In genomic region chr5:149272781-149273180, GRCh38 we compare ENCODE assay signal across 9 cellular contexts. TPM values are rescaled to one million over a fixed set of nuclear protein-coding genes. Genes with fewer than 3 reads are reported as not detected.
DNase-seq lines count a peak whose midpoint lies in the region; FAIRE-seq and TF ChIP-seq lines count a peak whose summit lies in the region.
"Not testable (repeated sequence)": the region's sequence is repeated elsewhere in the genome, so short reads cannot be mapped to it uniquely, and the experiment has no call there.
"Had no signal": no experiment of that assay in that cellular context is flagged by ENCODE, and none has a peak within 500 bp of the region (broad histone marks: within the 10 kb centered on the region; RNA-seq: fewer than 3 reads in every experiment).

No MANE protein-coding gene starts in this region.

- not testable (repeated sequence) for TF ChIP-seq CTCF in RWPE1 (conservative IDR thresholded peaks at IDR 0.05; ENCODE audit: low read depth); brain microvascular endothelial cell (IDR thresholded peaks at IDR 0.05; ENCODE audit: low read depth, low read length, missing control alignments); fibroblast of lung (conservative IDR thresholded peaks at IDR 0.05 in 1 of 2, IDR thresholded peaks at IDR 0.05 in 1 of 2; ENCODE audit: low read depth in 1 of 2, low read length in 2 of 2); keratinocyte (optimal IDR thresholded peaks at IDR 0.05 in 1 of 3, IDR thresholded peaks at IDR 0.05 in 1 of 3, conservative IDR thresholded peaks at IDR 0.05 in 1 of 3; ENCODE audit: extremely low read depth in 1 of 3, insufficient read depth in 2 of 3, low read length in 3 of 3); neural progenitor cell (IDR thresholded peaks at IDR 0.05); smooth muscle cell (IDR thresholded peaks at IDR 0.05; ENCODE audit: borderline replicate concordance, insufficient read depth, poor library complexity, severe bottlenecking)

- not testable (repeated sequence) for H3K4me1 ChIP-seq in GM23248 (ENCODE audit: insufficient read depth); fibroblast of lung (ENCODE audit: control insufficient read depth, extremely low read depth, insufficient read depth, low read length); keratinocyte (ENCODE audit: control insufficient read depth, extremely low read depth, insufficient read depth, low read length); neural progenitor cell; smooth muscle cell (ENCODE audit: low read depth)

- not testable (repeated sequence) for FAIRE-seq in keratinocyte (lab: Jason Lieb, UNC)

- not testable (repeated sequence) for H3F3A ChIP-seq in GM23248 (ENCODE audit: insufficient read depth); neural progenitor cell (ENCODE audit: low read depth); smooth muscle cell (ENCODE audit: low read depth)

- not testable (repeated sequence) for H3K9me2 ChIP-seq in GM23248 (ENCODE audit: insufficient read depth)

- not testable (repeated sequence) for H3K9me3 Mint-ChIP-seq in neural progenitor cell

- H3K36me3 Mint-ChIP-seq in neural progenitor cell: not testable (repeated sequence)

- H3K4me3 Mint-ChIP-seq in neural progenitor cell: peak overlapping the region; percentile 89

- dilution Hi-C loops in keratinocyte (cut with MboI; ENCODE audit: extremely low pct_ligation_motif_present, low sequenced_read_pairs): not testable (repeated sequence)

- in situ Hi-C loops in GM23248 (cut with MboI); brain microvascular endothelial cell (cut with HindIII; ENCODE audit: low pct_ligation_motif_present, low sequenced_read_pairs): not testable (repeated sequence)

- not testable (repeated sequence) for H3K27ac ChIP-seq in GM23248; brain microvascular endothelial cell; keratinocyte (ENCODE audit: control insufficient read depth, insufficient read depth, low read length); neural progenitor cell; smooth muscle cell (ENCODE audit: low read depth)
- peak overlapping the region; percentile 91 for H3K27ac ChIP-seq in RWPE1
- peak overlapping the region; percentile 42 for H3K27ac ChIP-seq in fibroblast of lung (ENCODE audit: insufficient read depth, low read length)

- DNase-seq in GM23248; RWPE1 (ENCODE audit: low spot score); brain microvascular endothelial cell; fibroblast of lung (ENCODE audit: low read depth in 2 of 2); keratinocyte (ENCODE audit: low read depth, low spot score); neural progenitor cell (ENCODE audit: low spot score); smooth muscle cell (lab: John Stamatoyannopoulos, UW; ENCODE audit: unreplicated experiment): not testable (repeated sequence)

- 60 to 62% methylated on average over 16 of the region's 16 CpGs for WGBS in GM23248 (ENCODE audit: low coverage in 1 of 2, low lambda C conversion rate in 2 of 2, missing lambda C conversion rate in 2 of 2), 2 experiments
- 71% methylated on average over 16 of the region's 16 CpGs for WGBS in smooth muscle cell (ENCODE audit: low lambda C conversion rate)

- not testable (repeated sequence) for H3K9me1 ChIP-seq in keratinocyte (ENCODE audit: control insufficient read depth, extremely low read depth, insufficient read depth, low read length)

- H3K4me2 ChIP-seq in GM23248 (ENCODE audit: unreplicated experiment) (peak overlapping the region; percentile 99), fibroblast of lung (ENCODE audit: extremely low read depth, insufficient read depth, low read length) (peak overlapping the region; percentile 100), keratinocyte (ENCODE audit: control insufficient read depth, extremely low read depth, insufficient read depth, low read depth, low read length) (peak overlapping the region; percentile 79), neural progenitor cell (peak overlapping the region; percentile 79), smooth muscle cell (peak overlapping the region; percentile 95)

- H3K4me3 ChIP-seq in GM23248 (peak overlapping the region; percentile 85; the same call in 1 of the 2 replicates), brain microvascular endothelial cell (ENCODE audit: low read depth, low read length) (peak overlapping the region; percentile 70), fibroblast of lung (replicated peaks in 1 of 4; ENCODE audit: control extremely low read depth in 1 of 4, insufficient read depth in 1 of 4, low read depth in 3 of 4, low read length in 4 of 4) (peak overlapping the region; percentile 69 to 80 (median 72)), keratinocyte (ENCODE audit: control insufficient read depth in 2 of 3, extremely low read depth in 1 of 3, insufficient read depth in 2 of 3, low read depth in 1 of 3, low read length in 3 of 3) (peak overlapping the region in 1 of 3 experiments; percentile 61), neural progenitor cell (peak overlapping the region; percentile 69)
- H3K4me3 ChIP-seq in smooth muscle cell: not testable (repeated sequence)

- H3K27ac Mint-ChIP-seq in neural progenitor cell: not testable (repeated sequence)

- H3K9ac ChIP-seq in GM23248: peak overlapping the region; percentile 71; the same call in 1 of the 2 replicates
- H3K9ac ChIP-seq in fibroblast of lung (ENCODE audit: insufficient read depth, low read length); keratinocyte (ENCODE audit: control insufficient read depth, extremely low read depth, insufficient read depth, low read length); neural progenitor cell; smooth muscle cell (ENCODE audit: low read depth): not testable (repeated sequence)

- H3K79me2 ChIP-seq in GM23248 (ENCODE audit: insufficient read depth); fibroblast of lung (ENCODE audit: control insufficient read depth, insufficient read depth, low read length); keratinocyte (ENCODE audit: control insufficient read depth, insufficient read depth, low read length); neural progenitor cell (ENCODE audit: low read depth); smooth muscle cell (ENCODE audit: low read depth): not testable (repeated sequence)

- CTCF ChIA-PET in RWPE1 (lab: Yijun Ruan, JAX): interaction anchor here (0.7 to 1.1 kb wide), 4 partner anchors 45 to 269 kb away, joined by 3 to 6 read pairs (median 4); no protein-coding TSS in a partner anchor

- H3K4me1 Mint-ChIP-seq in neural progenitor cell: not testable (repeated sequence)

- H3K9me3 ChIP-seq in GM23248 (ENCODE audit: low read depth); fibroblast of lung (ENCODE audit: control insufficient read depth, insufficient read depth, low read depth, low read length); keratinocyte (ENCODE audit: control insufficient read depth, low read depth, low read length); neural progenitor cell (ENCODE audit: low read depth); smooth muscle cell (replicated peaks; ENCODE audit: low read depth): not testable (repeated sequence)

- POLR2A ChIA-PET in RWPE1 (lab: Yijun Ruan, JAX; ENCODE audit: low non-redundant PET): not testable (repeated sequence)

- H4K20me1 ChIP-seq in GM23248 (ENCODE audit: insufficient read depth); fibroblast of lung (ENCODE audit: control insufficient read depth, extremely low read depth, insufficient read depth, low read length); keratinocyte (ENCODE audit: control insufficient read depth, extremely low read depth, insufficient read depth, low read length); neural progenitor cell (ENCODE audit: low read depth); smooth muscle cell (ENCODE audit: low read depth): not testable (repeated sequence)

- H3K27me3 ChIP-seq in GM23248 (replicated peaks; ENCODE audit: insufficient read depth); brain microvascular endothelial cell (replicated peaks); fibroblast of lung (ENCODE audit: control insufficient read depth, insufficient read depth, low read length); keratinocyte (ENCODE audit: control insufficient read depth, extremely low read depth, insufficient read depth, low read length): not testable (repeated sequence)
- H3K27me3 ChIP-seq in neural progenitor cell (peaks cover 77% of the 10 kb centered on the region), smooth muscle cell (ENCODE audit: low read depth) (peaks cover 32% of the 10 kb centered on the region)

- not testable (repeated sequence) for H3K36me3 ChIP-seq in GM23248 (ENCODE audit: low read depth); brain microvascular endothelial cell (replicated peaks); fibroblast of lung (ENCODE audit: control insufficient read depth, insufficient read depth, low read length); keratinocyte (ENCODE audit: control insufficient read depth in 2 of 2, extremely low read depth in 1 of 2, insufficient read depth in 2 of 2, low read length in 2 of 2); neural progenitor cell; smooth muscle cell (ENCODE audit: low read depth)

- H3K27me3 Mint-ChIP-seq in neural progenitor cell (ENCODE audit: insufficient read depth, low read depth): peaks cover 31% of the 10 kb centered on the region

- H2AFZ ChIP-seq in GM23248: peak overlapping the region; percentile 95; the same call in 1 of the 2 replicates
- not testable (repeated sequence) for H2AFZ ChIP-seq in fibroblast of lung (ENCODE audit: low read length); keratinocyte (ENCODE audit: control insufficient read depth, low read length); neural progenitor cell (replicated peaks); smooth muscle cell (ENCODE audit: low read depth)

RNA-seq across cellular contexts. Expression of gene AFAP1L1, which starts 1.1 kb away (rescaled TPM):
- total RNA-seq in GM23248 (2014; rRNA removed; shearing (Covaris generic)): 0.38 and 0.76 TPM in 2 replicates
- polyA plus RNA-seq in GM23248 (2016; fragmentation: Nextera tagmentation; extraction: Ambion mirVana) (0.90 and 1.3 TPM in 2 replicates), fibroblast of lung (2.7 and 3.0 TPM in 2 replicates), keratinocyte (3.6 to 5.0 TPM (median 4.6 TPM) in 3 replicates), smooth muscle cell (0.59 and 4.5 TPM in 2 replicates)
- total RNA-seq in fibroblast of lung (7.1 and 9.5 TPM in 2 replicates), neural progenitor cell (ENCODE audit: low replicate concordance) (0.34 and 0.36 TPM in 2 replicates), smooth muscle cell (2.3 and 2.4 TPM in 2 replicates)
- 6.2 and 7.0 TPM in 2 replicates for polyA plus RNA-seq in fibroblast of lung (2012)
- polyA minus RNA-seq in fibroblast of lung (ENCODE audit: low replicate concordance) (4.4 and 7.7 TPM in 2 replicates), keratinocyte (5.1 to 9.3 TPM (median 8.1 TPM) in 3 replicates)
- polyA plus RNA-seq in keratinocyte (2011; ENCODE audit: low read depth): 8.0 TPM
- 5.5 and 5.6 TPM in 2 replicates for polyA plus RNA-seq in keratinocyte (2011; cell fraction: cytosol; rRNA removed)
- 4.9 and 5.9 TPM in 2 replicates for polyA plus RNA-seq in keratinocyte (2011; cell fraction: nucleus; rRNA removed)
- polyA plus RNA-seq in keratinocyte (2012; ENCODE audit: low replicate concordance): 5.2 and 8.2 TPM in 2 replicates
- 4.0 TPM for polyA minus RNA-seq in keratinocyte (2011; cell fraction: cytosol; rRNA and poly(A)+ RNA removed)
- polyA minus RNA-seq in keratinocyte (2011; cell fraction: nucleus; rRNA and poly(A)+ RNA removed): 2.5 and 3.6 TPM in 2 replicates
- total RNA-seq: activated T-helper 1 cell treated with anti-CD3 and anti-CD28 coated beads, Interleukin-12 subunit alpha, Interleukin-12 subunit beta, Interleukin-2, Interleukin-4 antibody, amounts not matched to agents 30 ng/mL and 10 ng/mL and 1 ng/mL, durations not matched to agents 14 hours and 24 hours and 36 hours; GM12878 had no signal
